8 cellular contexts compared by ENCODE assay signal in genomic region chr7:87152897-87153641, GRCh38. TPM values are rescaled to one million over a fixed set of nuclear protein-coding genes. Genes with fewer than 3 reads are reported as not detected.
DNase-seq lines count a peak whose midpoint lies in the region; ATAC-seq and TF ChIP-seq lines count a peak whose summit lies in the region.

No MANE protein-coding gene starts in this region.

- H3K4me2 ChIP-seq in OCI-LY7 (ENCODE audit: low read length) = peak overlapping the region; percentile 83
- H3K4me2 ChIP-seq in parathyroid adenoma (ENCODE audit: low read length) = peak overlapping the region; percentile 71

- peaks cover 47% of the 10 kb centered on the region for H4K20me1 ChIP-seq in OCI-LY7 (ENCODE audit: insufficient read depth, low read length)

- no peaks in the 10 kb centered on the region for H3K27me3 ChIP-seq in parathyroid adenoma (ENCODE audit: control insufficient read depth, insufficient read depth, low read length)

- peak; percentile 18 for ATAC-seq in HG03045 (IDR thresholded peaks at IDR 0.05; ENCODE audit: unreplicated experiment)

- H3K27me3 Mint-ChIP-seq in activated naive CD8-positive, alpha-beta T cell = no peaks in the 10 kb centered on the region

- CTCF ChIA-PET in OCI-LY7 (lab: Charles Lee; ENCODE audit: unreplicated experiment) = interaction anchor here (0.5 to 1.2 kb wide), 2 partner anchors 66 to 1067 kb away, joined by 3 to 8 read pairs; partner anchors contain the start of gene TMEM243

- H3K79me2 ChIP-seq in OCI-LY7 (ENCODE audit: insufficient read depth, low read depth, low read length) (peaks cover 64% of the 10 kb centered on the region), parathyroid adenoma (peaks cover 23% of the 10 kb centered on the region)

- intact Hi-C loops in OCI-LY7 (cut with micrococcal nuclease; ENCODE audit: unreplicated experiment) = loop anchor here (1.0 to 5.0 kb wide), 6 partner anchors 66 to 941 kb away; partner anchors contain the start of genes CROT, ELAPOR2 and TMEM243
- intact Hi-C loops in cardiac septum (cut with DNase I) = loop anchor here (1.0 to 10.0 kb wide), 4 partner anchors 66 to 722 kb away; partner anchors contain the start of genes CROT, DBF4, ELAPOR2 and SLC25A40

- H2AFZ ChIP-seq in OCI-LY7 (ENCODE audit: low read length) (peak overlapping the region; percentile 22; the same call in 1 of the 2 replicates), parathyroid adenoma (peak overlapping the region; percentile 88)

- H3K9me3 Mint-ChIP-seq in activated naive CD8-positive, alpha-beta T cell (ENCODE audit: low read depth) = no peaks in the 10 kb centered on the region

- peak overlapping the region; percentile 97 for H3K4me3 Mint-ChIP-seq in activated naive CD8-positive, alpha-beta T cell

- H3K4me3 ChIP-seq in OCI-LY7 (ENCODE audit: low read depth, low read length, poor library complexity, severe bottlenecking) (peak overlapping the region; percentile 93), parathyroid adenoma (ENCODE audit: low read depth, low read length) (peak overlapping the region; percentile 94)

- H3K9ac ChIP-seq in parathyroid adenoma = peak overlapping the region; percentile 81

- peaks cover 4% of the 10 kb centered on the region for H3K36me3 Mint-ChIP-seq in activated naive CD8-positive, alpha-beta T cell

- TSS peak; percentile 58 for BruUV-seq in OCI-LY7 (replicated peaks; lab: Mats Ljungman, UMichigan)

- peaks cover 53% of the 10 kb centered on the region for H3K4me1 ChIP-seq in OCI-LY7 (ENCODE audit: insufficient read depth, low read length, poor library complexity, severe bottlenecking)
- H3K4me1 ChIP-seq in parathyroid adenoma = peaks cover 12% of the 10 kb centered on the region

- H3K27ac Mint-ChIP-seq in activated naive CD8-positive, alpha-beta T cell = peak overlapping the region; percentile 99

- DNase-seq in activated gamma-delta T cell treated with Interleukin-2 at 50 U/mL for 16 hours = peak; percentile 29
- DNase-seq in activated gamma-delta T cell (lab: John Stamatoyannopoulos, UW) = no peak
- DNase-seq in OCI-LY7 (ENCODE audit: low spot score) = peak; percentile 39
- DNase-seq in cardiac septum (ENCODE audit: low spot score) = peak; percentile 77
- no peak for DNase-seq in DMS153 treated with DMSO at 0.1 percent for 48 hours (lab: John Stamatoyannopoulos, UW; ENCODE audit: unreplicated experiment)

- H3K36me3 ChIP-seq in OCI-LY7 (ENCODE audit: insufficient read depth, low read length) = peaks cover 50% of the 10 kb centered on the region
- H3K36me3 ChIP-seq in parathyroid adenoma (ENCODE audit: control insufficient read depth, insufficient read depth, low read length) = no peaks in the 10 kb centered on the region

- H3K4me1 Mint-ChIP-seq in activated naive CD8-positive, alpha-beta T cell (ENCODE audit: low read depth) = peaks cover 53% of the 10 kb centered on the region

- no peak for TF ChIP-seq CTCF in OCI-LY7 (conservative IDR thresholded peaks at IDR 0.05; ENCODE audit: low read length)
- no peak for TF ChIP-seq CTCF in parathyroid adenoma (IDR thresholded peaks at IDR 0.05)

- no peaks in the 10 kb centered on the region for H3K9me2 ChIP-seq in OCI-LY7 (ENCODE audit: insufficient read depth, low read length)

- H3K27ac ChIP-seq in OCI-LY7 (ENCODE audit: low read depth, low read length, poor library complexity, severe bottlenecking) (peak overlapping the region; percentile 81), parathyroid adenoma (peak overlapping the region; percentile 97)

- H3K9me3 ChIP-seq in OCI-LY7 (ENCODE audit: low read length) = no peaks in the 10 kb centered on the region
- H3K9me3 ChIP-seq in parathyroid adenoma (ENCODE audit: control insufficient read depth, low read length) = no peaks in the 10 kb centered on the region

- POLR2A ChIA-PET in OCI-LY7 (lab: Charles Lee) = interaction anchor here (0.6 to 10.6 kb wide), 24 partner anchors 9 to 842 kb away, joined by 3 to 192 read pairs (median 4); partner anchors contain the start of genes ADAM22, CROT, ELAPOR2 and TMEM243

RNA-seq across cellular contexts. Expression of gene DMTF1, which starts 0.8 kb away (rescaled TPM):
- total RNA-seq in OCI-LY7 (2014; rRNA removed; shearing (Covaris generic)) = 111 and 123 TPM in 2 replicates
- total RNA-seq in OCI-LY7 (2022) (188 and 197 TPM in 2 replicates), cardiac septum (38.9 TPM)

Comparison
In these comparisons a context has a peak if more than half of its experiments do, and no peak if none do; other contexts are left out.
1. DNase-seq: peak in activated gamma-delta T cell treated with Interleukin-2 at 50 U/mL for 16 hours (single experiment), OCI-LY7 (single experiment) and cardiac septum (single experiment); none in activated gamma-delta T cell (single experiment) and DMS153 treated with DMSO at 0.1 percent for 48 hours (single experiment).